Comparison of ENCODE assay signal across 1 cellular context in genomic region chr10:15421875-15422274, GRCh38. TPM values are rescaled to one million over a fixed set of nuclear protein-coding genes. Genes with fewer than 3 reads are reported as not detected.
"Had no signal": no experiment of that assay in that cellular context is flagged by ENCODE, and none has a peak within 500 bp of the region (broad histone marks: within the 10 kb centered on the region; RNA-seq: fewer than 3 reads in every experiment).

No MANE protein-coding gene starts in this region.

RNA-seq across cellular contexts. Expression of gene FAM171A1, which starts 50.8 kb away (rescaled TPM):
- total RNA-seq: HT-29 had no signal
